8 cellular contexts compared by ENCODE assay signal in the genomic region with DNA sequence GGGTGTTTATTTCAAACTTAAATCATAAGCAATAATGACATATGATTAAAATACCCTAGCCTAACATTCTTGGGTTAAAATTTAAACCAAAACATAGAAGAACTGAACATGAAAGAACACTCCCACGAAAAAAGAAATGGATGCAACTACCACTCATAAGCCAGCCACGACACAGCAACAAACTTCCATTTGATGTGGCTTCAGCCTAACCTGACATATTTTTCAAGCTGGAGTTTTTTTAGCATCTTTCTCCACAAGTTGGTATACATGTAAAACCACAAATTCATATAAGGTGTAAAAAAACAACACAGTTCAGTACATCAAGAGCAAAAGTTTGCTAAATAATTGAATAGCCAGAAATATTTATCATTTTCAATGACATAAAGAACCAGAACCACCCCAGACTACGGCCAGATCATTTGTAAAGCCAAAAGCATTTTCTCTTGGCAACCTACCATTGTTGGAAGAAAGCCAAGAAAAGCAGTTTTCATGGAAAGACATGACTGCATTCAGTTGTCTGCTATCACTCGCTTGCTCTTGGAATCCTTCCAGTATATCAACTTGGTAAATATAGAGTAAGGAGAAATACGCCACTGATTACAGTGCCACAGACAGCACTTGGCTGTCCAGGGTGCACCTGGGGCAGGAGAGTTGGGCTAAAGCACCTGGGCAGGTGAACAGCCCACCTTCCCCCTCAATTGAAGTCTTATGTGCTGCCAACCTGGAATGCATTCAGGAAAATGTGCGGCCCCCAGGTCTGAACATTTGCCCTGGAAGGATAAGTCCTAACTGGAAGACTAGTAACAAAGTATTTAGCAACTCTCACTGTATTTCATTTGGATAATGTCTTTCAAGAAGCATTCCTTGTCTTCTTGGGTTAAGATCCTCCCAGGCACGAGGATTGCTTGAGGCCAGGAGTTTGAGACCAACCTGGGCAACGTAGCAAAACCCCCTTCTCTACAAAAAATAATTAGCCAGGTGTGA.
DNase-seq lines count a peak whose midpoint lies in the region; ATAC-seq and TF ChIP-seq lines count a peak whose summit lies in the region.

No MANE protein-coding gene starts in this region.

- POLR2A ChIA-PET in HEK293 (lab: Yijun Ruan, JAX) = no interaction called here

- CTCF ChIA-PET in HEK293 (lab: Yijun Ruan, JAX) = interaction anchor here (0.7 kb wide), 1 partner anchor 52 kb away, joined by 3 read pairs; no protein-coding TSS in a partner anchor

- peak overlapping the region; percentile 34 for H3K27ac ChIP-seq in HEK293 (ENCODE audit: extremely low read depth, low read depth, low read length)

- H3K27me3 Mint-ChIP-seq in natural killer cell (ENCODE audit: low read depth in 2 of 2) = no peaks in the 10 kb centered on the region

- DNase-seq in NCI-H748 treated with DMSO at 0.1 percent for 48 hours (lab: John Stamatoyannopoulos, UW) = peak; percentile 88
- DNase-seq in dermis blood vessel endothelial cell = peak; percentile 97
- no peak for DNase-seq in natural killer cell
- DNase-seq in retina = no peak
- DNase-seq in nucleus accumbens (lab: John Stamatoyannopoulos, UW) = no peak

- TF ChIP-seq CTCF in HEK293 (tag by site-specific recombination; IDR thresholded peaks at IDR 0.05) (no peak), natural killer cell (IDR thresholded peaks at IDR 0.05) (no peak)

- peaks cover 91 to 95% of the 10 kb centered on the region in 2 donors for H3K4me1 Mint-ChIP-seq in natural killer cell

- ATAC-seq in natural killer cell (peak in 1 of 3 donors; percentile 15), GM19324 (IDR thresholded peaks at IDR 0.05; ENCODE audit: low FRiP score, unreplicated experiment) (no peak), HG03521 (IDR thresholded peaks at IDR 0.05; ENCODE audit: unreplicated experiment) (no peak)

- intact Hi-C loops in natural killer cell (cut with micrococcal nuclease) = loop anchor here (2.0 to 5.0 kb wide), 3 partner anchors 21 to 57 kb away; no protein-coding TSS in a partner anchor

- no peak overlapping the region for H3K4me3 ChIP-seq in HEK293 (ENCODE audit: low read depth, low read length)

- peaks cover 44% of the 10 kb centered on the region for H3K4me1 ChIP-seq in HEK293 (ENCODE audit: control insufficient read depth, insufficient read depth, low read length)

- H3K27ac Mint-ChIP-seq in natural killer cell = peak overlapping the region; percentile 82 to 88

- H3K36me3 Mint-ChIP-seq in natural killer cell = no peaks in the 10 kb centered on the region

- no peaks in the 10 kb centered on the region for H3K36me3 ChIP-seq in HEK293 (ENCODE audit: control insufficient read depth in 2 of 2, insufficient read depth in 1 of 2, low read length in 2 of 2)

- H3K9me3 ChIP-seq in HEK293 (ENCODE audit: control insufficient read depth, insufficient read depth, low read depth, low read length) = no peaks in the 10 kb centered on the region

- peak overlapping the region; percentile 86 for H3K4me3 Mint-ChIP-seq in natural killer cell

- no peaks in the 10 kb centered on the region for H3K9me3 Mint-ChIP-seq in natural killer cell

TF ChIP-seq in HEK293, 187 proteins besides CTCF, POLR2A, EP300 and RAD21 (continues in another document):
- TF ChIP-seq, protein P1, sequence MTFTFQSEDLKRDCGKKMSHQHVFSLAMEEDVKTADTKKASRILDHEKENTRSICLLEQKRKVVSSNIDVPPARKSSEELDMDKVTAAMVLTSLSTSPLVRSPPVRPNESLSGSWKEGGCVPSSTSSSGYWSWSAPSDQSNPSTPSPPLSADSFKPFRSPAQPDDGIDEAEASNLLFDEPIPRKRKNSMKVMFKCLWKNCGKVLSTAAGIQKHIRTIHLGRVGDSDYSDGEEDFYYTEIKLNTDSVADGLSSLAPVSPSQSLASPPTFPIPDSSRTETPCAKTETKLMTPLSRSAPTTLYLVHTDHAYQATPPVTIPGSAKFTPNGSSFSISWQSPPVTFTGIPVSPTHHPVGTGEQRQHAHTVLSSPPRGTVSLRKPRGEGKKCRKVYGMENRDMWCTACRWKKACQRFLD (tag by site-specific recombination; IDR thresholded peaks at IDR 0.05) = no peak
- TF ChIP-seq ZBTB17 (tag by site-specific recombination; IDR thresholded peaks at IDR 0.05) (peak; percentile 85), IKZF3 (tag by site-specific recombination; IDR thresholded peaks at IDR 0.05) (peak; percentile 79), FEZF1 (tag by site-specific recombination; IDR thresholded peaks at IDR 0.05) (peak; percentile 33; the same call in 1 of the 2 replicates), ZNF600 (tag by site-specific recombination; IDR thresholded peaks at IDR 0.05) (peak; percentile 95), ZEB2 (tag by site-specific recombination; IDR thresholded peaks at IDR 0.05) (peak; percentile 98), ZNF10 (tag by site-specific recombination; IDR thresholded peaks at IDR 0.05) (peak; percentile 72), OSR2 (tag by site-specific recombination; IDR thresholded peaks at IDR 0.05) (peak; percentile 15; the same call in 1 of the 2 replicates)
- TF ChIP-seq, protein P2, sequence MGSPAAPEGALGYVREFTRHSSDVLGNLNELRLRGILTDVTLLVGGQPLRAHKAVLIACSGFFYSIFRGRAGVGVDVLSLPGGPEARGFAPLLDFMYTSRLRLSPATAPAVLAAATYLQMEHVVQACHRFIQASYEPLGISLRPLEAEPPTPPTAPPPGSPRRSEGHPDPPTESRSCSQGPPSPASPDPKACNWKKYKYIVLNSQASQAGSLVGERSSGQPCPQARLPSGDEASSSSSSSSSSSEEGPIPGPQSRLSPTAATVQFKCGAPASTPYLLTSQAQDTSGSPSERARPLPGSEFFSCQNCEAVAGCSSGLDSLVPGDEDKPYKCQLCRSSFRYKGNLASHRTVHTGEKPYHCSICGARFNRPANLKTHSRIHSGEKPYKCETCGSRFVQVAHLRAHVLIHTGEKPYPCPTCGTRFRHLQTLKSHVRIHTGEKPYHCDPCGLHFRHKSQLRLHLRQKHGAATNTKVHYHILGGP (tag by site-specific recombination; IDR thresholded peaks at IDR 0.05) = peak; percentile 66; the same call in 1 of the 2 replicates
- TF ChIP-seq, protein P3, sequence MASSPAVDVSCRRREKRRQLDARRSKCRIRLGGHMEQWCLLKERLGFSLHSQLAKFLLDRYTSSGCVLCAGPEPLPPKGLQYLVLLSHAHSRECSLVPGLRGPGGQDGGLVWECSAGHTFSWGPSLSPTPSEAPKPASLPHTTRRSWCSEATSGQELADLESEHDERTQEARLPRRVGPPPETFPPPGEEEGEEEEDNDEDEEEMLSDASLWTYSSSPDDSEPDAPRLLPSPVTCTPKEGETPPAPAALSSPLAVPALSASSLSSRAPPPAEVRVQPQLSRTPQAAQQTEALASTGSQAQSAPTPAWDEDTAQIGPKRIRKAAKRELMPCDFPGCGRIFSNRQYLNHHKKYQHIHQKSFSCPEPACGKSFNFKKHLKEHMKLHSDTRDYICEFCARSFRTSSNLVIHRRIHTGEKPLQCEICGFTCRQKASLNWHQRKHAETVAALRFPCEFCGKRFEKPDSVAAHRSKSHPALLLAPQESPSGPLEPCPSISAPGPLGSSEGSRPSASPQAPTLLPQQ (tag by site-specific recombination; IDR thresholded peaks at IDR 0.05) = 0 out of 2 replicates have a peak, but pooled peaks have one; percentile 38
- TF ChIP-seq, protein P4, sequence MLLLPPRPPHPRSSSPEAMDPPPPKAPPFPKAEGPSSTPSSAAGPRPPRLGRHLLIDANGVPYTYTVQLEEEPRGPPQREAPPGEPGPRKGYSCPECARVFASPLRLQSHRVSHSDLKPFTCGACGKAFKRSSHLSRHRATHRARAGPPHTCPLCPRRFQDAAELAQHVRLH (tag by site-specific recombination; IDR thresholded peaks at IDR 0.05) = 0 out of 2 replicates have a peak, but pooled peaks have one; percentile 10
- TF ChIP-seq, protein P5, sequence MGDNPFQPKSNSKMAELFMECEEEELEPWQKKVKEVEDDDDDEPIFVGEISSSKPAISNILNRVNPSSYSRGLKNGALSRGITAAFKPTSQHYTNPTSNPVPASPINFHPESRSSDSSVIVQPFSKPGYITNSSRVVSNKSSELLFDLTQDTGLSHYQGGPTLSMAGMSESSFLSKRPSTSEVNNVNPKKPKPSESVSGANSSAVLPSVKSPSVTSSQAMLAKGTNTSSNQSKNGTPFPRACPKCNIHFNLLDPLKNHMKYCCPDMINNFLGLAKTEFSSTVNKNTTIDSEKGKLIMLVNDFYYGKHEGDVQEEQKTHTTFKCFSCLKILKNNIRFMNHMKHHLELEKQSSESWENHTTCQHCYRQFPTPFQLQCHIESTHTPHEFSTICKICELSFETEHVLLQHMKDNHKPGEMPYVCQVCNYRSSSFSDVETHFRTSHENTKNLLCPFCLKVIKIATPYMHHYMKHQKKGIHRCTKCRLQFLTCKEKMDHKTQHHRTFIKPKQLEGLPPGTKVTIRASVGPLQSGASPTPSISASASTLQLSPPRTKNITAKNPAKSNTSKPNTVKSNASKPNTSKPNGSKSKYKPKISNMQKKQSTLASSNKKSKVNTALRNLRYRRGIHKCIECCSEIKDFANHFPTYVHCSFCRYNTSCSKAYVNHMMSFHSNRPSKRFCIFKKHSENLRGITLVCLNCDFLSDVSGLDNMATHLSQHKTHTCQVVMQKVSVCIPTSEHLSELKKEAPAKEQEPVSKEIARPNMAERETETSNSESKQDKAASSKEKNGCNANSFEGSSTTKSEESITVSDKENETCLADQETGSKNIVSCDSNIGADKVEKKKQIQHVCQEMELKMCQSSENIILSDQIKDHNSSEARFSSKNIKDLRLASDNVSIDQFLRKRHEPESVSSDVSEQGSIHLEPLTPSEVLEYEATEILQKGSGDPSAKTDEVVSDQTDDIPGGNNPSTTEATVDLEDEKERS (tag by site-specific recombination; IDR thresholded peaks at IDR 0.05) = no peak
- TF ChIP-seq, protein P6, sequence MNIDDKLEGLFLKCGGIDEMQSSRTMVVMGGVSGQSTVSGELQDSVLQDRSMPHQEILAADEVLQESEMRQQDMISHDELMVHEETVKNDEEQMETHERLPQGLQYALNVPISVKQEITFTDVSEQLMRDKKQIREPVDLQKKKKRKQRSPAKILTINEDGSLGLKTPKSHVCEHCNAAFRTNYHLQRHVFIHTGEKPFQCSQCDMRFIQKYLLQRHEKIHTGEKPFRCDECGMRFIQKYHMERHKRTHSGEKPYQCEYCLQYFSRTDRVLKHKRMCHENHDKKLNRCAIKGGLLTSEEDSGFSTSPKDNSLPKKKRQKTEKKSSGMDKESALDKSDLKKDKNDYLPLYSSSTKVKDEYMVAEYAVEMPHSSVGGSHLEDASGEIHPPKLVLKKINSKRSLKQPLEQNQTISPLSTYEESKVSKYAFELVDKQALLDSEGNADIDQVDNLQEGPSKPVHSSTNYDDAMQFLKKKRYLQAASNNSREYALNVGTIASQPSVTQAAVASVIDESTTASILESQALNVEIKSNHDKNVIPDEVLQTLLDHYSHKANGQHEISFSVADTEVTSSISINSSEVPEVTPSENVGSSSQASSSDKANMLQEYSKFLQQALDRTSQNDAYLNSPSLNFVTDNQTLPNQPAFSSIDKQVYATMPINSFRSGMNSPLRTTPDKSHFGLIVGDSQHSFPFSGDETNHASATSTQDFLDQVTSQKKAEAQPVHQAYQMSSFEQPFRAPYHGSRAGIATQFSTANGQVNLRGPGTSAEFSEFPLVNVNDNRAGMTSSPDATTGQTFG (tag by site-specific recombination; IDR thresholded peaks at IDR 0.05; ENCODE audit: borderline replicate concordance) = no peak

Comparison
In these comparisons a context has a peak if more than half of its experiments do, and no peak if none do; other contexts are left out.
1. DNase-seq: peak in NCI-H748 treated with DMSO at 0.1 percent for 48 hours (single experiment) and dermis blood vessel endothelial cell (single experiment); none in natural killer cell (single experiment), retina (single experiment) and nucleus accumbens (0 of 56).